Comparison of ENCODE assay signal across 8 cellular contexts in the genomic region with DNA sequence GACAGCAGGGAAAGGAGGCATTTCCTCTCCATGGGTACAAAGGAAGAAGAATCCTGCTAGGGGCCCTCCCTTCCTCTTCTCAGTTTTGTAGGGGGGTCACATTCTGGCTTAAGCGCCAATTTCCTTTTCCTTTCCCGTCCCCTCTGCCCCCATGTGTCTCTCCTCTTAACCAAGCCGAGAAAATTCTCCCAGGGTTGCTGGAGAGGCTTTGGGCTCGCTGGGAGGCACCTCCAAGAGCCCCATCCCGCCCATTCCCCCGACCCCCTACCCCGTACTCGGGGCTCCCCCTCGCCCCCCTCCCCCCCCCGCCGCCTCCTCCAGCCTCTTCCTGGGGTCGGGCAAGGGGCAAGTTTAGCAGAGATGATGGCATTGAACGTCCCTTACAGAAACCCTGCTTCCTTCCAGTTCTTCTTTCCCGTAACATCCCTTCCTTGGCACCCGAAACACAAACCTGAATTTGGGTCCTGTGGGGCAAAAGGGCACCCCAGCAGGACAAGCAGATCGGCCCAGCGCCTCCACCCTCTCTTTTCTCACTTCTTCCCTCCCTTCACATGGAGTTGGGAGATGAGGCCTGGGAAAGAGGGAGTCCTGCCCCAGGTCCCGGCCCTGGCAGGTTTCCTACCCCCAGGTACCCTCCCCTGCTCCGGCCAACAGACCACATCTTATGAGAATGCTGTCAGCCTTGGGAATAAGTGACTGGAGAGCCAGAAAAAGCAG. TPM values are rescaled to one million over a fixed set of nuclear protein-coding genes. Genes with fewer than 3 reads are reported as not detected.
DNase-seq lines count a peak whose midpoint lies in the region; ATAC-seq lines count a peak whose summit lies in the region.

No MANE protein-coding gene starts in this region.

- peaks cover 16 to 70% (median 61%) of the 10 kb centered on the region in 5 donors for H3K4me1 ChIP-seq in subcutaneous abdominal adipose tissue (ENCODE audit: control insufficient read depth in 5 of 5, insufficient read depth in 5 of 5, low read length in 5 of 5)

- no peaks in the 10 kb centered on the region for H3K27me3 ChIP-seq in subcutaneous abdominal adipose tissue (ENCODE audit: control insufficient read depth in 5 of 5, insufficient read depth in 4 of 5, low read length in 5 of 5)

- H3K4me3 ChIP-seq in subcutaneous abdominal adipose tissue (ENCODE audit: low read depth in 1 of 5, low read length in 5 of 5): peak overlapping the region in 4 of 5 donors; percentile 37 to 51 (median 40)

- ATAC-seq in HG03460 (IDR thresholded peaks at IDR 0.05; ENCODE audit: unreplicated experiment): no peak
- ATAC-seq in HG03565 (IDR thresholded peaks at IDR 0.05; ENCODE audit: unreplicated experiment): no peak

- peaks cover 28% of the 10 kb centered on the region for H3K4me1 Mint-ChIP-seq in activated CD4-positive, alpha-beta T cell treated with anti-CD3 and anti-CD28 coated beads, Interleukin-2, amount 10 ng/mL, durations not matched to agents 24 days and 14 days
- peaks cover 46% of the 10 kb centered on the region for H3K4me1 Mint-ChIP-seq in activated naive CD8-positive, alpha-beta T cell treated with anti-CD3 and anti-CD28 coated beads for 36 hours
- H3K4me1 Mint-ChIP-seq in immature natural killer cell: peaks cover 66 to 70% of the 10 kb centered on the region in 2 donors

- no peak for DNase-seq in activated CD4-positive, alpha-beta T cell treated with anti-CD3 and anti-CD28 coated beads, Interleukin-2, amount 10 ng/mL, durations not matched to agents 24 days and 14 days
- no peak for DNase-seq in activated CD4-positive, alpha-beta T cell treated with anti-CD3 and anti-CD28 coated beads, Interleukin-2, amount 50 U/mL, for 48 hours
- no peak for DNase-seq in activated naive CD8-positive, alpha-beta T cell treated with anti-CD3 and anti-CD28 coated beads for 36 hours
- no peak for DNase-seq in immature natural killer cell
- no peak for DNase-seq in GM19238 (ENCODE audit: insufficient read length, low spot score)

- H3K36me3 ChIP-seq in subcutaneous abdominal adipose tissue (ENCODE audit: control insufficient read depth in 5 of 5, insufficient read depth in 5 of 5, low read length in 5 of 5): peaks cover 0 to 41% (median 26%) of the 10 kb centered on the region in 5 donors

- H3K36me3 Mint-ChIP-seq in activated CD4-positive, alpha-beta T cell treated with anti-CD3 and anti-CD28 coated beads, Interleukin-2, amount 10 ng/mL, durations not matched to agents 24 days and 14 days (ENCODE audit: low read depth): peaks cover 19% of the 10 kb centered on the region
- peaks cover 5% of the 10 kb centered on the region for H3K36me3 Mint-ChIP-seq in activated naive CD8-positive, alpha-beta T cell treated with anti-CD3 and anti-CD28 coated beads for 36 hours
- H3K36me3 Mint-ChIP-seq in immature natural killer cell: peaks cover 0 to 10% (median 4%) of the 10 kb centered on the region in 3 donors

- H3K27ac Mint-ChIP-seq in activated CD4-positive, alpha-beta T cell treated with anti-CD3 and anti-CD28 coated beads, Interleukin-2, amount 10 ng/mL, durations not matched to agents 24 days and 14 days: peak overlapping the region; percentile 85
- H3K27ac Mint-ChIP-seq in activated naive CD8-positive, alpha-beta T cell treated with anti-CD3 and anti-CD28 coated beads for 36 hours: peak overlapping the region; percentile 93
- H3K27ac Mint-ChIP-seq in immature natural killer cell: peak overlapping the region; percentile 78 to 97 (median 95)

- intact Hi-C loops in activated CD4-positive, alpha-beta T cell treated with anti-CD3 and anti-CD28 coated beads, Interleukin-2, amount 10 ng/mL, durations not matched to agents 24 days and 14 days (cut with micrococcal nuclease): loop anchor here (1.0 to 2.0 kb wide), 3 partner anchors 11 to 141 kb away; no protein-coding TSS in a partner anchor

- H3K9me3 Mint-ChIP-seq in activated CD4-positive, alpha-beta T cell treated with anti-CD3 and anti-CD28 coated beads, Interleukin-2, amount 10 ng/mL, durations not matched to agents 24 days and 14 days: no peaks in the 10 kb centered on the region
- no peaks in the 10 kb centered on the region for H3K9me3 Mint-ChIP-seq in activated naive CD8-positive, alpha-beta T cell treated with anti-CD3 and anti-CD28 coated beads for 36 hours
- H3K9me3 Mint-ChIP-seq in immature natural killer cell: no peaks in the 10 kb centered on the region

- H3K27me3 Mint-ChIP-seq in activated CD4-positive, alpha-beta T cell treated with anti-CD3 and anti-CD28 coated beads, Interleukin-2, amount 10 ng/mL, durations not matched to agents 24 days and 14 days: no peaks in the 10 kb centered on the region
- no peaks in the 10 kb centered on the region for H3K27me3 Mint-ChIP-seq in activated naive CD8-positive, alpha-beta T cell treated with anti-CD3 and anti-CD28 coated beads for 36 hours
- H3K27me3 Mint-ChIP-seq in immature natural killer cell (ENCODE audit: low read depth in 3 of 3): peaks cover 0 to 4% (median 0%) of the 10 kb centered on the region in 3 donors

- no peaks in the 10 kb centered on the region for H3K9me3 ChIP-seq in subcutaneous abdominal adipose tissue (ENCODE audit: control insufficient read depth in 5 of 5, low read length in 5 of 5)

- H3K9ac ChIP-seq in subcutaneous abdominal adipose tissue (ENCODE audit: low read length in 5 of 5): peak overlapping the region in 4 of 5 donors; percentile 60 to 75 (median 72)

- H3K4me3 Mint-ChIP-seq in activated CD4-positive, alpha-beta T cell treated with anti-CD3 and anti-CD28 coated beads, Interleukin-2, amount 10 ng/mL, durations not matched to agents 24 days and 14 days: peak overlapping the region; percentile 62
- H3K4me3 Mint-ChIP-seq in activated naive CD8-positive, alpha-beta T cell treated with anti-CD3 and anti-CD28 coated beads for 36 hours: peak overlapping the region; percentile 72
- H3K4me3 Mint-ChIP-seq in immature natural killer cell: peak overlapping the region; percentile 79 to 91 (median 82)

- H3K27ac ChIP-seq in subcutaneous abdominal adipose tissue (ENCODE audit: low read depth, low read length): peak overlapping the region; percentile 98

RNA-seq across cellular contexts. Expression of a gene that starts 13.7 kb away (rescaled TPM):
- not detected in 2 replicates for total RNA-seq in activated CD4-positive, alpha-beta T cell treated with anti-CD3 and anti-CD28 coated beads, Interleukin-2, amount 10 ng/mL, durations not matched to agents 24 days and 14 days
- total RNA-seq in activated naive CD8-positive, alpha-beta T cell treated with anti-CD3 and anti-CD28 coated beads for 36 hours: under 1 TPM; 0.10 to 0.52 TPM
- under 1 TPM in 2 of 3 donors, not detected in 1; 0.19 to 0.61 TPM for polyA plus RNA-seq in immature natural killer cell

RNA-seq across cellular contexts. Expression of a gene that starts 17.7 kb away (rescaled TPM):
- total RNA-seq in activated CD4-positive, alpha-beta T cell treated with anti-CD3 and anti-CD28 coated beads, Interleukin-2, amount 10 ng/mL, durations not matched to agents 24 days and 14 days: 52.7 and 54.4 TPM in 2 replicates
- 10 to 100 TPM; 44.8 to 49.1 TPM for total RNA-seq in activated naive CD8-positive, alpha-beta T cell treated with anti-CD3 and anti-CD28 coated beads for 36 hours
- polyA plus RNA-seq in immature natural killer cell: 10 to 100 TPM; 37.7 to 89.0 (median 67.0) TPM

RNA-seq across cellular contexts. Expression of a gene that starts 51.2 kb away (rescaled TPM):
- not detected in 2 replicates for total RNA-seq in activated CD4-positive, alpha-beta T cell treated with anti-CD3 and anti-CD28 coated beads, Interleukin-2, amount 10 ng/mL, durations not matched to agents 24 days and 14 days
- 1 to 10 TPM; 2.7 to 3.7 TPM for total RNA-seq in activated naive CD8-positive, alpha-beta T cell treated with anti-CD3 and anti-CD28 coated beads for 36 hours
- polyA plus RNA-seq in immature natural killer cell: under 1 TPM in 2 of 3 donors, not detected in 1; 0.10 to 0.64 TPM

RNA-seq across cellular contexts. Expression of a gene that starts 59.8 kb away (rescaled TPM):
- 1.7 and 2.1 TPM in 2 replicates for total RNA-seq in activated CD4-positive, alpha-beta T cell treated with anti-CD3 and anti-CD28 coated beads, Interleukin-2, amount 10 ng/mL, durations not matched to agents 24 days and 14 days
- total RNA-seq in activated naive CD8-positive, alpha-beta T cell treated with anti-CD3 and anti-CD28 coated beads for 36 hours: 1 to 10 TPM; 1.1 to 1.5 TPM
- 1 to 10 TPM; 1.2 to 3.6 (median 2.8) TPM for polyA plus RNA-seq in immature natural killer cell
